ENCODE assay signal across 8 cellular contexts in the genomic region with DNA sequence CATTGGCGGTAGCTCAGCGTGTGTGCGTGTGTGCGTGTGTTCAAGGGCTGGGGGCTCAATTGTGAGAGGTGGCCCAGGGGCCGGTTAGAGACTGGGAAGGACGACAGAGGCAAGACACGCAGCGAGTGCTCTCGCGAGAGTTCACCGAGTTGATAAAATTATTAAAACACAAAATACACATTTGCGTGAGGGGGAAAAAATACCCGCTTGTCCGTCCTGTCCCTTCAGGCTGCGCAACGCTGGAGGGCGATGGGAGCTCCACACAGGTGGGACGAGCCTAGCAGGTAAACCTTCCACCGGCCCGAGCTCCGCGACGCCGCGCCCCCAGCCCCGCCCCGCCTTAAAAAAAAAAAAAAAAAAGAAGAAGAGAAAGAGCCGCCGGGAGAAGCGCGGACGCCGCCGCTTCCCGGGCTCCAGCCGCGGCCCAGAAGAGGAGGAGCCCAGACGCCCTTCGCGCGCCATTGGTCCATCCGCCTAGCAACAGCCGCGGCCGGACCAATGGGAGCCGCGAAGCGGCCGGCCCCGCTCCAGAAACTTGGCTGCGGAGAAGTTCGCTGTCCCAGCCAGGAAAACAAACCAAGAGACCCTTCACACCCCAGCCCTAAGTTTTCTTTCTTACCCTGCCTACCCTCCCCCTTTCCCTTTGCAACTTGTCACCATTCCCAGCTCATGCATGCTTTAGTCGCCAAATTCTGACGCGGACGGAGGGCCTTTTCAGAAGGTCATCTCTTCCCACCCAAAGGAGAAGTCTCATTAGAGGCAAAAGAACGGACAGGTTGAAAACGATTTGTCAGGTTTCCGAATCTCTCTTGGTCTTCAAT.
DNase-seq lines count a peak whose midpoint lies in the region; ATAC-seq and TF ChIP-seq lines count a peak whose summit lies in the region.

No MANE protein-coding gene starts in this region.

- H3K9ac ChIP-seq in adipocyte (ENCODE audit: low read length), result peak overlapping the region; percentile 81

- H3K27me3 ChIP-seq in adipocyte (replicated peaks; ENCODE audit: control insufficient read depth, insufficient read depth, low read length) (no peaks in the 10 kb centered on the region), osteoblast (ENCODE audit: insufficient read depth, low read length) (peaks cover 3% of the 10 kb centered on the region), thoracic aorta (replicated peaks; ENCODE audit: insufficient read depth) (no peaks in the 10 kb centered on the region)

- H3K4me2 ChIP-seq in osteoblast (ENCODE audit: insufficient read depth, low read length), result peak overlapping the region; percentile 94

- intact Hi-C loops in Right ventricle myocardium superior (cut with DNase I), result no loop called here

- ATAC-seq in GM21825 (IDR thresholded peaks at IDR 0.05; ENCODE audit: unreplicated experiment) (peak; percentile 100), Right ventricle myocardium superior (ENCODE audit: poor library complexity) (peak; percentile 99), thoracic aorta (ENCODE audit: insufficient number of reproducible peaks, low FRiP score, low read depth) (peak; percentile 66)

- peak overlapping the region; percentile 32 for H3K27ac ChIP-seq in osteoblast (ENCODE audit: low read depth, low read length)
- H3K27ac ChIP-seq in thoracic aorta, result peak overlapping the region; percentile 75 to 82

- H3K9me3 ChIP-seq in adipocyte (ENCODE audit: control insufficient read depth, low read length) (no peaks in the 10 kb centered on the region), osteoblast (ENCODE audit: low read depth, low read length) (no peaks in the 10 kb centered on the region), thoracic aorta (no peaks in the 10 kb centered on the region)

- no peaks in the 10 kb centered on the region for H3K79me2 ChIP-seq in osteoblast (ENCODE audit: insufficient read depth, low read length)

- DNase-seq in DMS53 treated with DMSO at 0.1 percent for 48 hours (lab: John Stamatoyannopoulos, UW; ENCODE audit: unreplicated experiment), result peak; percentile 68
- peak; percentile 76 for DNase-seq in LNCaP clone FGC (ENCODE audit: low read depth)
- peak; percentile 48 for DNase-seq in SKM-1 (lab: John Stamatoyannopoulos, UW; ENCODE audit: unreplicated experiment)
- peak; percentile 88 for DNase-seq in adipocyte (ENCODE audit: low read depth)
- peak; percentile 95 for DNase-seq in Right ventricle myocardium superior
- DNase-seq in osteoblast (ENCODE audit: insufficient read length, low spot score, missing footprints), result peak; percentile 98
- peak; percentile 61 for DNase-seq in thoracic aorta (ENCODE audit: low spot score)

- H4K20me1 ChIP-seq in osteoblast (ENCODE audit: insufficient read depth, low read length), result no peaks in the 10 kb centered on the region

- H3K4me1 ChIP-seq in adipocyte (ENCODE audit: control insufficient read depth, insufficient read depth, low read length) (peaks cover 31% of the 10 kb centered on the region), osteoblast (ENCODE audit: insufficient read depth, low read length) (peaks cover 15% of the 10 kb centered on the region), thoracic aorta (ENCODE audit: control insufficient read depth in 1 of 2, low read depth in 2 of 2) (peaks cover 9 to 26% of the 10 kb centered on the region in 2 donors)

- peak overlapping the region; percentile 52 for H3K4me3 ChIP-seq in LNCaP clone FGC (ENCODE audit: low read depth, low read length)
- peak overlapping the region; percentile 81 for H3K4me3 ChIP-seq in adipocyte (ENCODE audit: low read length)
- peak overlapping the region; percentile 77 for H3K4me3 ChIP-seq in osteoblast (ENCODE audit: insufficient read depth, low read length)
- peak overlapping the region; percentile 82 for H3K4me3 ChIP-seq in thoracic aorta

- TF ChIP-seq CTCF in LNCaP clone FGC (IDR thresholded peaks at IDR 0.05; ENCODE audit: control insufficient read depth, extremely low read depth, insufficient read depth), result no peak
- TF ChIP-seq CTCF in osteoblast (IDR thresholded peaks at IDR 0.05; ENCODE audit: extremely low read depth, low read depth, low read length), result no peak
- no peak for TF ChIP-seq CTCF in thoracic aorta (IDR thresholded peaks at IDR 0.05)

- H2AFZ ChIP-seq in osteoblast (ENCODE audit: low read length), result peak overlapping the region; percentile 98

- no peaks in the 10 kb centered on the region for H3K36me3 ChIP-seq in adipocyte (ENCODE audit: control insufficient read depth, insufficient read depth, low read length, severe bottlenecking)
- H3K36me3 ChIP-seq in osteoblast (ENCODE audit: insufficient read depth, low read length), result no peaks in the 10 kb centered on the region
- H3K36me3 ChIP-seq in thoracic aorta, result no peaks in the 10 kb centered on the region

Comparison
In these comparisons a context has a peak if more than half of its experiments do, and no peak if none do; other contexts are left out.
1. Peak in every context shown above with its lines: DNase-seq, ATAC-seq, H3K4me3 ChIP-seq and H3K27ac ChIP-seq.
2. DNase-seq: peak in every context shown above with its lines; median percentile 98 in osteoblast; 95 in Right ventricle myocardium superior; 88 in adipocyte; 76 in LNCaP clone FGC; 68 in DMS53 treated with DMSO at 0.1 percent for 48 hours; 61 in thoracic aorta; 48 in SKM-1.